In genomic region chr10:90969148-90969547, GRCh38 we compare ENCODE assay signal across 2 cellular contexts.
TF ChIP-seq lines count a peak whose summit lies in the region.

No MANE protein-coding gene starts in this region.

TF ChIP-seq in A549, 52 proteins besides CTCF, POLR2A, EP300 and RAD21 (continued from another document):
- no peak for TF ChIP-seq NFE2L2 (conservative IDR thresholded peaks at IDR 0.05; ENCODE audit: low read length)
- no peak for TF ChIP-seq SMC3 (IDR thresholded peaks at IDR 0.05)
- TF ChIP-seq MYC (IDR thresholded peaks at IDR 0.05; ENCODE audit: borderline replicate concordance, low read length): no peak
- TF ChIP-seq SREBF2 (IDR thresholded peaks at IDR 0.05): no peak
- TF ChIP-seq TFCP2L1 (CRISPR knock-in tag; IDR thresholded peaks at IDR 0.05): no peak
- TF ChIP-seq HEYL (CRISPR knock-in tag; IDR thresholded peaks at IDR 0.05): no peak
- TF ChIP-seq FOSL2 (IDR thresholded peaks at IDR 0.05): no peak
- TF ChIP-seq FOSL2 (CRISPR knock-in tag; IDR thresholded peaks at IDR 0.05): no peak
- no peak for TF ChIP-seq CEBPB (IDR thresholded peaks at IDR 0.05)
- TF ChIP-seq KDM1A (IDR thresholded peaks at IDR 0.05; ENCODE audit: low read depth): no peak
- TF ChIP-seq ZFP36 (IDR thresholded peaks at IDR 0.05; ENCODE audit: borderline replicate concordance, partially characterized antibody): no peak
- no peak for TF ChIP-seq POLR2AphosphoS2 (conservative IDR thresholded peaks at IDR 0.05; ENCODE audit: low read length)
- TF ChIP-seq MAX (IDR thresholded peaks at IDR 0.05): no peak
- TF ChIP-seq ELK1 (IDR thresholded peaks at IDR 0.05; ENCODE audit: low read depth, low read length): no peak
- TF ChIP-seq FOSB (CRISPR knock-in tag; IDR thresholded peaks at IDR 0.05): no peak
- TF ChIP-seq JUNB (IDR thresholded peaks at IDR 0.05): no peak

TF ChIP-seq in HEK293, 187 proteins besides CTCF, POLR2A, EP300 and RAD21:
- TF ChIP-seq, protein P1, sequence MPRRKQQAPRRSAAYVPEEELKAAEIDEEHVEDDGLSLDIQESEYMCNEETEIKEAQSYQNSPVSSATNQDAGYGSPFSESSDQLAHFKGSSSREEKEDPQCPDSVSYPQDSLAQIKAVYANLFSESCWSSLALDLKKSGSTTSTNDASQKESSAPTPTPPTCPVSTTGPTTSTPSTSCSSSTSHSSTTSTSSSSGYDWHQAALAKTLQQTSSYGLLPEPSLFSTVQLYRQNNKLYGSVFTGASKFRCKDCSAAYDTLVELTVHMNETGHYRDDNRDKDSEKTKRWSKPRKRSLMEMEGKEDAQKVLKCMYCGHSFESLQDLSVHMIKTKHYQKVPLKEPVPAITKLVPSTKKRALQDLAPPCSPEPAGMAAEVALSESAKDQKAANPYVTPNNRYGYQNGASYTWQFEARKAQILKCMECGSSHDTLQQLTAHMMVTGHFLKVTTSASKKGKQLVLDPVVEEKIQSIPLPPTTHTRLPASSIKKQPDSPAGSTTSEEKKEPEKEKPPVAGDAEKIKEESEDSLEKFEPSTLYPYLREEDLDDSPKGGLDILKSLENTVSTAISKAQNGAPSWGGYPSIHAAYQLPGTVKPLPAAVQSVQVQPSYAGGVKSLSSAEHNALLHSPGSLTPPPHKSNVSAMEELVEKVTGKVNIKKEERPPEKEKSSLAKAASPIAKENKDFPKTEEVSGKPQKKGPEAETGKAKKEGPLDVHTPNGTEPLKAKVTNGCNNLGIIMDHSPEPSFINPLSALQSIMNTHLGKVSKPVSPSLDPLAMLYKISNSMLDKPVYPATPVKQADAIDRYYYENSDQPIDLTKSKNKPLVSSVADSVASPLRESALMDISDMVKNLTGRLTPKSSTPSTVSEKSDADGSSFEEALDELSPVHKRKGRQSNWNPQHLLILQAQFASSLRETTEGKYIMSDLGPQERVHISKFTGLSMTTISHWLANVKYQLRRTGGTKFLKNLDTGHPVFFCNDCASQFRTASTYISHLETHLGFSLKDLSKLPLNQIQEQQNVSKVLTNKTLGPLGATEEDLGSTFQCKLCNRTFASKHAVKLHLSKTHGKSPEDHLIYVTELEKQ (tag by site-specific recombination; IDR thresholded peaks at IDR 0.05; ENCODE audit: borderline replicate concordance): no peak
- no peak for TF ChIP-seq REST (tag by site-specific recombination; IDR thresholded peaks at IDR 0.05)
- peak; percentile 63; the same call in 1 of the 2 replicates for TF ChIP-seq PRDM10 (tag by site-specific recombination; IDR thresholded peaks at IDR 0.05)
TF ChIP-seq in HEK293: peak in this region for 1.
